13 cellular contexts compared by ENCODE assay signal in the genomic region with DNA sequence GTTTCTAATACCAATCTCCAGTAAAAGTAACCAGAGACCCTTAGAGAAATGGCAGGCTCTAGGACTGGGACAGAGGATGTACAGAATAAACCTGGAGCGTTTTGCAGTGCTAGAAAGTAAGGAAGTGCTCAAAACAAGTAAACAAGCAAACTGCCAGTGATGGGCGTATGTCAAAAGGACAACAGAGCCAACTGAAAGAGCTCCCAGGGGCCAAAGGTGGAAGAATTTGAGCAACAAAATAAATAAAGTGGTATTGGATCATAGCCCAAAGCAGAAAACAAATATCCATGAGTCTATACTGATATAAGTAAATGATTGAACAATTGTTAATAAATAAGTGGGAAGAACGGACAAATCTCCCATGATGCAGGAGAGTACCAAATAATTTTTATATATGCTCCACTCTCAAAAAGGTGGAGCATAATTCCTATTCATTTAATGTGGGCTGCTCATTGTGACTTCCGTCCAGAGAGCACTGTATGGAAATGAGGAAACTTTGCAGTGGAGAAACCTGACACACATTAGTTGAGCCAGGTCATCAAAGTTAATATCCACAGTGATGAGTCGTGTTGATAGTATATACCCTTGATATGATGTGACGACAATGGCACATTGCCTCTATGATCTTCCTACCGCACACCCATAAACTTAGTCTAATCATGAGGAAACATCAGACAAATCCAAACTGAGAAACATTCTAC. TPM values are rescaled to one million over a fixed set of nuclear protein-coding genes. Genes with fewer than 3 reads are reported as not detected.
DNase-seq lines count a peak whose midpoint lies in the region; ATAC-seq and TF ChIP-seq lines count a peak whose summit lies in the region.
"Had no signal": no experiment of that assay in that cellular context is flagged by ENCODE, and none has a peak within 500 bp of the region (broad histone marks: within the 10 kb centered on the region; RNA-seq: fewer than 3 reads in every experiment).

No MANE protein-coding gene starts in this region.

- H3K27ac ChIP-seq in breast epithelium (no peak overlapping the region), epithelial cell of prostate (peak overlapping the region; percentile 79), right lobe of liver (peak overlapping the region in 2 of 3 donors; percentile 48 to 55), brain microvascular endothelial cell (no peak overlapping the region)
- H3K27ac ChIP-seq: C4-2B, GM23248 had no signal

- H3K4me3 ChIP-seq in breast epithelium (no peak overlapping the region), right lobe of liver (peak overlapping the region in 2 of 3 donors; percentile 20 to 24), brain microvascular endothelial cell (ENCODE audit: low read depth, low read length) (no peak overlapping the region)
- H3K4me3 ChIP-seq: GM23248 had no signal

- H3K9me3 Mint-ChIP-seq in MCF 10A (ENCODE audit: unreplicated experiment) (no peaks in the 10 kb centered on the region), nephron progenitor cell (peaks cover 10% of the 10 kb centered on the region)

- intact Hi-C loops in MCF 10A (cut with micrococcal nuclease): no loop called here
- intact Hi-C loops in breast epithelium (cut with DNase I; ENCODE audit: low total_unique reads): no loop called here
- intact Hi-C loops in right lobe of liver (cut with DNase I): no loop called here

- H3K36me3 Mint-ChIP-seq in MCF 10A (ENCODE audit: insufficient read depth, unreplicated experiment) (no peaks in the 10 kb centered on the region), nephron progenitor cell (ENCODE audit: low read depth) (peaks cover 11% of the 10 kb centered on the region)
- H3K36me3 Mint-ChIP-seq: CD4-positive, alpha-beta memory T cell had no signal

- CTCF ChIA-PET in MCF 10A (lab: Yijun Ruan, JAX): interaction anchor here (0.7 kb wide), 1 partner anchor 337 kb away, joined by 3 read pairs; no protein-coding TSS in a partner anchor

- H3K27me3 ChIP-seq in breast epithelium (no peaks in the 10 kb centered on the region), right lobe of liver (no peaks in the 10 kb centered on the region), brain microvascular endothelial cell (replicated peaks) (no peaks in the 10 kb centered on the region)
- H3K27me3 ChIP-seq: BE2C had no signal

- H3K27me3 Mint-ChIP-seq in MCF 10A (ENCODE audit: insufficient read depth, unreplicated experiment) (no peaks in the 10 kb centered on the region), nephron progenitor cell (ENCODE audit: low read depth, poor library complexity) (peaks cover under 1% of the 10 kb centered on the region)

- no peaks in the 10 kb centered on the region for H3K4me1 ChIP-seq in breast epithelium
- H3K4me1 ChIP-seq in right lobe of liver: peaks cover 0 to 17% (median 2%) of the 10 kb centered on the region in 4 donors
- H3K4me1 ChIP-seq: BE2C had no signal

- H3K36me3 ChIP-seq in breast epithelium: no peaks in the 10 kb centered on the region
- no peaks in the 10 kb centered on the region for H3K36me3 ChIP-seq in right lobe of liver
- no peaks in the 10 kb centered on the region for H3K36me3 ChIP-seq in brain microvascular endothelial cell (replicated peaks)
- H3K36me3 ChIP-seq: BE2C had no signal

- TF ChIP-seq CTCF in MCF 10A (IDR thresholded peaks at IDR 0.05; ENCODE audit: unreplicated experiment) (no peak), breast epithelium (IDR thresholded peaks at IDR 0.05) (no peak), right lobe of liver (IDR thresholded peaks at IDR 0.05) (no peak), brain microvascular endothelial cell (IDR thresholded peaks at IDR 0.05; ENCODE audit: low read depth, low read length, missing control alignments) (no peak), nephron progenitor cell (IDR thresholded peaks at IDR 0.05) (no peak)

- in situ Hi-C loops in brain microvascular endothelial cell (cut with HindIII; ENCODE audit: low pct_ligation_motif_present, low sequenced_read_pairs): no loop called here

- H3K4me3 Mint-ChIP-seq in MCF 10A (ENCODE audit: unreplicated experiment): no peak overlapping the region
- H3K4me3 Mint-ChIP-seq in nephron progenitor cell: no peak overlapping the region

- H3K27ac Mint-ChIP-seq in MCF 10A (ENCODE audit: low read depth, unreplicated experiment) (peak overlapping the region; percentile 64), nephron progenitor cell (no peak overlapping the region)
- H3K27ac Mint-ChIP-seq: CD4-positive, alpha-beta memory T cell had no signal

- DNase-seq in MCF 10A (ENCODE audit: unreplicated experiment) (no peak), breast epithelium (ENCODE audit: low spot score in 2 of 2) (no peak), epithelial cell of prostate (ENCODE audit: low read depth, low spot score) (no peak), right lobe of liver (peak in 1 of 3 donors; percentile 73), brain microvascular endothelial cell (no peak), nephron progenitor cell (no peak)
- no peak for DNase-seq in activated naive CD4-positive, alpha-beta T cell treated with anti-CD3 and anti-CD28 coated beads, Interleukin-2, amount 50 U/mL, for 16 hours
- DNase-seq: BE2C; CD4-positive, alpha-beta memory T cell; DND-41; GF-D8; GM23248 had no signal

- H3K9me3 ChIP-seq in breast epithelium: no peaks in the 10 kb centered on the region
- H3K9me3 ChIP-seq in right lobe of liver: no peaks in the 10 kb centered on the region
- H3K9me3 ChIP-seq: BE2C had no signal

- peak; percentile 94 to 97 (median 96) for ATAC-seq in right lobe of liver

- POLR2A ChIA-PET in MCF 10A (lab: Yijun Ruan, JAX): interaction anchor here (0.6 kb wide), 1 partner anchor 142 kb away, joined by 3 read pairs; no protein-coding TSS in a partner anchor

- BruUV-seq in MCF 10A (replicated peaks; lab: Mats Ljungman, UMichigan): no TSS peak

- TF ChIP-seq POLR2A in breast epithelium (IDR thresholded peaks at IDR 0.05) (no peak), right lobe of liver (IDR thresholded peaks at IDR 0.05) (no peak)

- WGBS in right lobe of liver (ENCODE audit: insufficient coverage, low coverage, low lambda C conversion rate, missing lambda C conversion rate): 28% methylated on average over 7 of the region's 7 CpGs

- H3K4me1 Mint-ChIP-seq in MCF 10A (ENCODE audit: insufficient read depth, unreplicated experiment) (peaks cover 11% of the 10 kb centered on the region), nephron progenitor cell (no peaks in the 10 kb centered on the region)
- H3K4me1 Mint-ChIP-seq: CD4-positive, alpha-beta memory T cell had no signal

RNA-seq across cellular contexts. Expression of gene SEPTIN11, which starts 17.8 kb away (rescaled TPM):
- total RNA-seq in MCF 10A (2022) (57.1 and 82.7 TPM in 2 replicates), breast epithelium (100 to 1,000 TPM in 2 of 3 donors, 10 to 100 TPM in 1; 78.6 to 362 (median 329) TPM), right lobe of liver (100 to 1,000 TPM in 1 of 6 experiments, 10 to 100 TPM in 5; 33.4 to 116 (median 41.8) TPM)

RNA-seq across cellular contexts. Expression of gene SOWAHB, which starts 33.8 kb away (rescaled TPM):
- total RNA-seq in MCF 10A (2022): 0.12 and 0.58 TPM in 2 replicates
- total RNA-seq in breast epithelium: 1 to 10 TPM in 2 of 3 donors, not detected in 1; 2.9 to 5.3 TPM
- 10 to 100 TPM in 5 of 6 experiments, 1 to 10 TPM in 1; 5.1 to 17.3 (median 15.2) TPM for total RNA-seq in right lobe of liver
- total RNA-seq: CD4-positive, alpha-beta memory T cell; GM23248 had no signal

Comparison
In these comparisons a context has a peak if more than half of its experiments do, and no peak if none do; other contexts are left out.
1. H3K27ac ChIP-seq: peak in epithelial cell of prostate (single experiment) and right lobe of liver (2 of 3); none in breast epithelium (0 of 2) and brain microvascular endothelial cell (single experiment).
2. H3K4me3 ChIP-seq: peak in right lobe of liver (2 of 3); none in breast epithelium (0 of 3) and brain microvascular endothelial cell (single experiment).